11 cellular contexts compared by ENCODE assay signal in genomic region chr16:89410322-89410721, GRCh38.
DNase-seq lines count a peak whose midpoint lies in the region; ATAC-seq and TF ChIP-seq lines count a peak whose summit lies in the region.
"Had no signal": no experiment of that assay in that cellular context is flagged by ENCODE, and none has a peak within 500 bp of the region (broad histone marks: within the 10 kb centered on the region; RNA-seq: fewer than 3 reads in every experiment).

No MANE protein-coding gene starts in this region.

- CTCF ChIA-PET in activated CD4-positive, alpha-beta T cell treated with anti-CD3 and anti-CD28 coated beads, Interleukin-2, amount 10 ng/mL, durations not matched to agents 7 days and 5 days (lab: Charles Lee) = interaction anchor here (0.6 to 1.0 kb wide), 2 partner anchors 40 to 468 kb away, joined by 3 read pairs; no protein-coding TSS in a partner anchor

- H3K27ac ChIP-seq in hepatocyte (peak overlapping the region; percentile 38), upper lobe of left lung (no peak overlapping the region)
- H3K27ac ChIP-seq: parathyroid adenoma had no signal

- H3K4me1 ChIP-seq in hepatocyte (ENCODE audit: insufficient read depth) (peaks cover 61% of the 10 kb centered on the region), upper lobe of left lung (peaks cover 69 to 89% (median 82%) of the 10 kb centered on the region in 4 donors)

- no peak for ATAC-seq in stimulated activated memory B cell treated with anti-CD40 and anti-IgM and Interleukin-4, amounts not matched to agents 10 μg/mL and 1 μg/mL and 100 μg/mL, for 72 hours
- no peak for ATAC-seq in upper lobe of left lung (ENCODE audit: low FRiP score in 2 of 2)

- no peak for TF ChIP-seq POLR2A in upper lobe of left lung (IDR thresholded peaks at IDR 0.05)

- POLR2A ChIA-PET in activated CD4-positive, alpha-beta T cell treated with anti-CD3 and anti-CD28 coated beads, Interleukin-2, amount 10 ng/mL, durations not matched to agents 7 days and 5 days (lab: Charles Lee) = no interaction called here

- TF ChIP-seq CTCF in hepatocyte (IDR thresholded peaks at IDR 0.05; ENCODE audit: poor library complexity) (no peak), upper lobe of left lung (IDR thresholded peaks at IDR 0.05) (no peak)

- DNase-seq in activated CD4-positive, alpha-beta T cell treated with anti-CD3 and anti-CD28 coated beads, Interleukin-2, amount 10 ng/mL, durations not matched to agents 7 days and 5 days = no peak
- no peak for DNase-seq in activated CD4-positive, alpha-beta T cell treated with anti-CD3 and anti-CD28 coated beads, Interleukin-2, amount 50 U/mL, for 48 hours
- DNase-seq in activated T-helper 1 cell treated with anti-CD3 and anti-CD28 coated beads, Interleukin-12 subunit alpha, Interleukin-12 subunit beta, Interleukin-2, Interleukin-4 antibody, amounts not matched to agents 30 ng/mL and 10 ng/mL and 1 ng/mL, durations not matched to agents 14 hours and 24 hours and 36 hours (ENCODE audit: low spot score) = no peak
- DNase-seq in hepatocyte (ENCODE audit: low spot score) (no peak), epidermal melanocyte (ENCODE audit: insufficient read length, low spot score) (no peak), upper lobe of left lung (no peak)
- DNase-seq in stimulated activated CD4-positive, alpha-beta T cell treated with anti-CD3 and anti-CD28 coated beads, Interleukin-4, amount 100 ng/mL, for 24 hours = no peak
- DNase-seq: activated CD4-positive, CD25-positive, alpha-beta regulatory T cell treated with anti-CD3 and anti-CD28 coated beads, Interleukin-2, amount 50 U/mL, for 72 hours; GDM1 had no signal

- WGBS in hepatocyte (ENCODE audit: low lambda C conversion rate, missing lambda C conversion rate) = 71% methylated on average over 6 of the region's 6 CpGs
- 32 to 46% methylated on average over 6 of the region's 6 CpGs for WGBS in upper lobe of left lung, 2 donors

- no peaks in the 10 kb centered on the region for H3K9me2 ChIP-seq in hepatocyte (replicated peaks; ENCODE audit: insufficient read depth)

- intact Hi-C loops in activated T-helper 1 cell treated with anti-CD3 and anti-CD28 coated beads, Interleukin-12 subunit alpha, Interleukin-12 subunit beta, Interleukin-2, Interleukin-4 antibody, amounts not matched to agents 30 ng/mL and 10 ng/mL and 1 ng/mL, durations not matched to agents 14 hours and 24 hours and 36 hours (cut with micrococcal nuclease) = no loop called here

- no peak overlapping the region for H3K4me2 ChIP-seq in hepatocyte

- H3K27me3 ChIP-seq in hepatocyte (no peaks in the 10 kb centered on the region), upper lobe of left lung (no peaks in the 10 kb centered on the region)

- H3K36me3 ChIP-seq in hepatocyte (replicated peaks; ENCODE audit: insufficient read depth, low read depth) (no peaks in the 10 kb centered on the region), upper lobe of left lung (no peaks in the 10 kb centered on the region)

- H4K20me1 ChIP-seq in hepatocyte (ENCODE audit: insufficient read depth, poor library complexity, severe bottlenecking) = peaks cover 98% of the 10 kb centered on the region

- TF ChIP-seq EP300 in upper lobe of left lung (IDR thresholded peaks at IDR 0.05) = no peak

- no peak overlapping the region for H2AFZ ChIP-seq in hepatocyte
- H2AFZ ChIP-seq: parathyroid adenoma had no signal

- H3K36me3 Mint-ChIP-seq in activated CD4-positive, alpha-beta T cell treated with anti-CD3 and anti-CD28 coated beads, Interleukin-2, amount 10 ng/mL, durations not matched to agents 7 days and 5 days (ENCODE audit: low read depth) = peaks cover 7% of the 10 kb centered on the region
- no peaks in the 10 kb centered on the region for H3K36me3 Mint-ChIP-seq in activated T-helper 1 cell treated with anti-CD3 and anti-CD28 coated beads, Interleukin-12 subunit alpha, Interleukin-12 subunit beta, Interleukin-2, Interleukin-4 antibody, amounts not matched to agents 30 ng/mL and 10 ng/mL and 1 ng/mL, durations not matched to agents 14 hours and 24 hours and 36 hours (ENCODE audit: low read depth)
- peaks cover 14% of the 10 kb centered on the region for H3K36me3 Mint-ChIP-seq in stimulated activated memory B cell treated with anti-CD40 and anti-IgM and Interleukin-4, amounts not matched to agents 10 μg/mL and 1 μg/mL and 100 μg/mL, for 72 hours

- H3K4me1 Mint-ChIP-seq in activated CD4-positive, alpha-beta T cell treated with anti-CD3 and anti-CD28 coated beads, Interleukin-2, amount 10 ng/mL, durations not matched to agents 7 days and 5 days = peaks cover 85% of the 10 kb centered on the region
- peaks cover 69% of the 10 kb centered on the region for H3K4me1 Mint-ChIP-seq in activated T-helper 1 cell treated with anti-CD3 and anti-CD28 coated beads, Interleukin-12 subunit alpha, Interleukin-12 subunit beta, Interleukin-2, Interleukin-4 antibody, amounts not matched to agents 30 ng/mL and 10 ng/mL and 1 ng/mL, durations not matched to agents 14 hours and 24 hours and 36 hours (ENCODE audit: low read depth)
- H3K4me1 Mint-ChIP-seq in stimulated activated memory B cell treated with anti-CD40 and anti-IgM and Interleukin-4, amounts not matched to agents 10 μg/mL and 1 μg/mL and 100 μg/mL, for 72 hours = peaks cover 87% of the 10 kb centered on the region

- peak overlapping the region; percentile 79 for H3K27ac Mint-ChIP-seq in activated CD4-positive, alpha-beta T cell treated with anti-CD3 and anti-CD28 coated beads, Interleukin-2, amount 10 ng/mL, durations not matched to agents 7 days and 5 days
- H3K27ac Mint-ChIP-seq in activated T-helper 1 cell treated with anti-CD3 and anti-CD28 coated beads, Interleukin-12 subunit alpha, Interleukin-12 subunit beta, Interleukin-2, Interleukin-4 antibody, amounts not matched to agents 30 ng/mL and 10 ng/mL and 1 ng/mL, durations not matched to agents 14 hours and 24 hours and 36 hours = peak overlapping the region; percentile 70
- peak overlapping the region; percentile 47 for H3K27ac Mint-ChIP-seq in stimulated activated memory B cell treated with anti-CD40 and anti-IgM and Interleukin-4, amounts not matched to agents 10 μg/mL and 1 μg/mL and 100 μg/mL, for 72 hours

- no peaks in the 10 kb centered on the region for H3K9me3 Mint-ChIP-seq in activated CD4-positive, alpha-beta T cell treated with anti-CD3 and anti-CD28 coated beads, Interleukin-2, amount 10 ng/mL, durations not matched to agents 7 days and 5 days
- no peaks in the 10 kb centered on the region for H3K9me3 Mint-ChIP-seq in activated T-helper 1 cell treated with anti-CD3 and anti-CD28 coated beads, Interleukin-12 subunit alpha, Interleukin-12 subunit beta, Interleukin-2, Interleukin-4 antibody, amounts not matched to agents 30 ng/mL and 10 ng/mL and 1 ng/mL, durations not matched to agents 14 hours and 24 hours and 36 hours
- H3K9me3 Mint-ChIP-seq in stimulated activated memory B cell treated with anti-CD40 and anti-IgM and Interleukin-4, amounts not matched to agents 10 μg/mL and 1 μg/mL and 100 μg/mL, for 72 hours = no peaks in the 10 kb centered on the region

- H3K4me3 ChIP-seq in hepatocyte (no peak overlapping the region), upper lobe of left lung (no peak overlapping the region)

- no peaks in the 10 kb centered on the region for H3K27me3 Mint-ChIP-seq in activated CD4-positive, alpha-beta T cell treated with anti-CD3 and anti-CD28 coated beads, Interleukin-2, amount 10 ng/mL, durations not matched to agents 7 days and 5 days
- H3K27me3 Mint-ChIP-seq in activated T-helper 1 cell treated with anti-CD3 and anti-CD28 coated beads, Interleukin-12 subunit alpha, Interleukin-12 subunit beta, Interleukin-2, Interleukin-4 antibody, amounts not matched to agents 30 ng/mL and 10 ng/mL and 1 ng/mL, durations not matched to agents 14 hours and 24 hours and 36 hours (ENCODE audit: insufficient read depth) = no peaks in the 10 kb centered on the region
- H3K27me3 Mint-ChIP-seq in stimulated activated memory B cell treated with anti-CD40 and anti-IgM and Interleukin-4, amounts not matched to agents 10 μg/mL and 1 μg/mL and 100 μg/mL, for 72 hours = no peaks in the 10 kb centered on the region

- H3K4me3 Mint-ChIP-seq in activated CD4-positive, alpha-beta T cell treated with anti-CD3 and anti-CD28 coated beads, Interleukin-2, amount 10 ng/mL, durations not matched to agents 7 days and 5 days = peak overlapping the region; percentile 22
- H3K4me3 Mint-ChIP-seq in activated T-helper 1 cell treated with anti-CD3 and anti-CD28 coated beads, Interleukin-12 subunit alpha, Interleukin-12 subunit beta, Interleukin-2, Interleukin-4 antibody, amounts not matched to agents 30 ng/mL and 10 ng/mL and 1 ng/mL, durations not matched to agents 14 hours and 24 hours and 36 hours = peak overlapping the region; percentile 53
- H3K4me3 Mint-ChIP-seq in stimulated activated memory B cell treated with anti-CD40 and anti-IgM and Interleukin-4, amounts not matched to agents 10 μg/mL and 1 μg/mL and 100 μg/mL, for 72 hours = no peak overlapping the region

- H3K9me3 ChIP-seq in hepatocyte (ENCODE audit: low read depth) (no peaks in the 10 kb centered on the region), upper lobe of left lung (no peaks in the 10 kb centered on the region)

- peaks cover 97% of the 10 kb centered on the region for H3K79me2 ChIP-seq in hepatocyte
